ENCODE assay signal across 1 cellular context in the genomic region with DNA sequence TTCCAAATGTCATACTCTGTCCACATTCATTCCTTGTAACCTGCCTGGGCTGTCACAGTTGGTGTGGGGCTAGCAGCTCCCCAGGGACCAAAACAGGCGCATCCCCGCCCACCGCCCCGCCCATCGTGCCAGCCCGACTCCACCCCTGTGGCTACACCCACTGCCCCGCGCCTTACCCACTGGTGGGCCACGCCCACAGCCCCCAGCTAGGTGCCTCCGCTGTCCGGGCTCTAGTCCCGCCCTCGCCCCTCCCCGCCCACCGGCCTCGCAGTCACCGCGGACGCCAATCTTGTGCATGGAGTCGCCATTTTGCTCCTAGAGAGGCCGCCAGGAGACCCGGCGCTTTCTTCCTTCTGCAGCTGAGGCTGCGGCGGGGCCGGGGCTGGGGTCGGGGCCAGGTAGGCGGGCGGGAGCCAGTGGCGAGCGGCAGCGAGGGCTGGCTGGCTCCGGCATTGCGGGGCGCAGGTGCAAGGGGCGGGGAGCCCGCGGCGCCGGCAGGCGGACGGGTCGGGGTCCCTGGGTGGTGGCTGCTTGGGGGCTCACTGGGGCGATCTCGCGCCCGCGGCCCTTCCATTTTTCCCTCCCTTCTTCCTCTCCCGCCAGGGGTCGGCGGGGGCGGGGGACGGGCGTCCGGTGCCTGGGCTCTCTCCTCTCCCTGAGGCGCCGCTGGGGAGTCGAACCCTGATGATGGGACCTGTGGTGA.
TF ChIP-seq lines count a peak whose summit lies in the region.

A gene with protein sequence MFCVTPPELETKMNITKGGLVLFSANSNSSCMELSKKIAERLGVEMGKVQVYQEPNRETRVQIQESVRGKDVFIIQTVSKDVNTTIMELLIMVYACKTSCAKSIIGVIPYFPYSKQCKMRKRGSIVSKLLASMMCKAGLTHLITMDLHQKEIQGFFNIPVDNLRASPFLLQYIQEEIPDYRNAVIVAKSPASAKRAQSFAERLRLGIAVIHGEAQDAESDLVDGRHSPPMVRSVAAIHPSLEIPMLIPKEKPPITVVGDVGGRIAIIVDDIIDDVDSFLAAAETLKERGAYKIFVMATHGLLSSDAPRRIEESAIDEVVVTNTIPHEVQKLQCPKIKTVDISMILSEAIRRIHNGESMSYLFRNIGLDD (plus strand): TSS at position 268 of the 703 bp plus-strand sequence. CDS start 7,703 bp downstream, outside the sequence.

TF ChIP-seq in HepG2, 621 proteins besides CTCF, POLR2A, EP300 and RAD21 (continued from another document and continues in another):
- TF ChIP-seq, protein P1, sequence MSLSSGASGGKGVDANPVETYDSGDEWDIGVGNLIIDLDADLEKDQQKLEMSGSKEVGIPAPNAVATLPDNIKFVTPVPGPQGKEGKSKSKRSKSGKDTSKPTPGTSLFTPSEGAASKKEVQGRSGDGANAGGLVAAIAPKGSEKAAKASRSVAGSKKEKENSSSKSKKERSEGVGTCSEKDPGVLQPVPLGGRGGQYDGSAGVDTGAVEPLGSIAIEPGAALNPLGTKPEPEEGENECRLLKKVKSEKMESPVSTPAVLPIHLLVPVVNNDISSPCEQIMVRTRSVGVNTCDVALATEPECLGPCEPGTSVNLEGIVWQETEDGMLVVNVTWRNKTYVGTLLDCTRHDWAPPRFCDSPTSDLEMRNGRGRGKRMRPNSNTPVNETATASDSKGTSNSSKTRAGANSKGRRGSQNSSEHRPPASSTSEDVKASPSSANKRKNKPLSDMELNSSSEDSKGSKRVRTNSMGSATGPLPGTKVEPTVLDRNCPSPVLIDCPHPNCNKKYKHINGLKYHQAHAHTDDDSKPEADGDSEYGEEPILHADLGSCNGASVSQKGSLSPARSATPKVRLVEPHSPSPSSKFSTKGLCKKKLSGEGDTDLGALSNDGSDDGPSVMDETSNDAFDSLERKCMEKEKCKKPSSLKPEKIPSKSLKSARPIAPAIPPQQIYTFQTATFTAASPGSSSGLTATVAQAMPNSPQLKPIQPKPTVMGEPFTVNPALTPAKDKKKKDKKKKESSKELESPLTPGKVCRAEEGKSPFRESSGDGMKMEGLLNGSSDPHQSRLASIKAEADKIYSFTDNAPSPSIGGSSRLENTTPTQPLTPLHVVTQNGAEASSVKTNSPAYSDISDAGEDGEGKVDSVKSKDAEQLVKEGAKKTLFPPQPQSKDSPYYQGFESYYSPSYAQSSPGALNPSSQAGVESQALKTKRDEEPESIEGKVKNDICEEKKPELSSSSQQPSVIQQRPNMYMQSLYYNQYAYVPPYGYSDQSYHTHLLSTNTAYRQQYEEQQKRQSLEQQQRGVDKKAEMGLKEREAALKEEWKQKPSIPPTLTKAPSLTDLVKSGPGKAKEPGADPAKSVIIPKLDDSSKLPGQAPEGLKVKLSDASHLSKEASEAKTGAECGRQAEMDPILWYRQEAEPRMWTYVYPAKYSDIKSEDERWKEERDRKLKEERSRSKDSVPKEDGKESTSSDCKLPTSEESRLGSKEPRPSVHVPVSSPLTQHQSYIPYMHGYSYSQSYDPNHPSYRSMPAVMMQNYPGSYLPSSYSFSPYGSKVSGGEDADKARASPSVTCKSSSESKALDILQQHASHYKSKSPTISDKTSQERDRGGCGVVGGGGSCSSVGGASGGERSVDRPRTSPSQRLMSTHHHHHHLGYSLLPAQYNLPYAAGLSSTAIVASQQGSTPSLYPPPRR (CRISPR knock-in tag; IDR thresholded peaks at IDR 0.05; ENCODE audit: borderline replicate concordance), result no peak
- TF ChIP-seq SRY (CRISPR knock-in tag; IDR thresholded peaks at IDR 0.05), result peak; percentile 67
- peak; percentile 77 for TF ChIP-seq POLR2G (IDR thresholded peaks at IDR 0.05; ENCODE audit: low read depth, low read length)
- peak; percentile 33 for TF ChIP-seq HNRNPLL (IDR thresholded peaks at IDR 0.05; ENCODE audit: low read depth, low read length, poor library complexity, severe bottlenecking)
- no peak for TF ChIP-seq ZC3H13 (CRISPR knock-in tag; IDR thresholded peaks at IDR 0.05)
- TF ChIP-seq ZNF367 (CRISPR knock-in tag; IDR thresholded peaks at IDR 0.05; ENCODE audit: borderline replicate concordance), result no peak
- TF ChIP-seq, protein P2, sequence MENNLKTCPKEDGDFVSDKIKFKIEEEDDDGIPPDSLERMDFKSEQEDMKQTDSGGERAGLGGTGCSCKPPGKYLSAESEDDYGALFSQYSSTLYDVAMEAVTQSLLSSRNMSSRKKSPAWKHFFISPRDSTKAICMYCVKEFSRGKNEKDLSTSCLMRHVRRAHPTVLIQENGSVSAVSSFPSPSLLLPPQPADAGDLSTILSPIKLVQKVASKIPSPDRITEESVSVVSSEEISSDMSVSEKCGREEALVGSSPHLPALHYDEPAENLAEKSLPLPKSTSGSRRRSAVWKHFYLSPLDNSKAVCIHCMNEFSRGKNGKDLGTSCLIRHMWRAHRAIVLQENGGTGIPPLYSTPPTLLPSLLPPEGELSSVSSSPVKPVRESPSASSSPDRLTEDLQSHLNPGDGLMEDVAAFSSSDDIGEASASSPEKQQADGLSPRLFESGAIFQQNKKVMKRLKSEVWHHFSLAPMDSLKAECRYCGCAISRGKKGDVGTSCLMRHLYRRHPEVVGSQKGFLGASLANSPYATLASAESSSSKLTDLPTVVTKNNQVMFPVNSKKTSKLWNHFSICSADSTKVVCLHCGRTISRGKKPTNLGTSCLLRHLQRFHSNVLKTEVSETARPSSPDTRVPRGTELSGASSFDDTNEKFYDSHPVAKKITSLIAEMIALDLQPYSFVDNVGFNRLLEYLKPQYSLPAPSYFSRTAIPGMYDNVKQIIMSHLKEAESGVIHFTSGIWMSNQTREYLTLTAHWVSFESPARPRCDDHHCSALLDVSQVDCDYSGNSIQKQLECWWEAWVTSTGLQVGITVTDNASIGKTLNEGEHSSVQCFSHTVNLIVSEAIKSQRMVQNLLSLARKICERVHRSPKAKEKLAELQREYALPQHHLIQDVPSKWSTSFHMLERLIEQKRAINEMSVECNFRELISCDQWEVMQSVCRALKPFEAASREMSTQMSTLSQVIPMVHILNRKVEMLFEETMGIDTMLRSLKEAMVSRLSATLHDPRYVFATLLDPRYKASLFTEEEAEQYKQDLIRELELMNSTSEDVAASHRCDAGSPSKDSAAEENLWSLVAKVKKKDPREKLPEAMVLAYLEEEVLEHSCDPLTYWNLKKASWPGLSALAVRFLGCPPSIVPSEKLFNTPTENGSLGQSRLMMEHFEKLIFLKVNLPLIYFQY (CRISPR knock-in tag; IDR thresholded peaks at IDR 0.05; ENCODE audit: borderline replicate concordance), result no peak
- no peak for TF ChIP-seq SOX5 (CRISPR knock-in tag; IDR thresholded peaks at IDR 0.05; ENCODE audit: borderline replicate concordance)
- TF ChIP-seq ZNF776 (CRISPR knock-in tag; IDR thresholded peaks at IDR 0.05), result peak; percentile 74; the same call in 1 of the 2 replicates
- TF ChIP-seq ZNF230 (CRISPR knock-in tag; IDR thresholded peaks at IDR 0.05), result no peak
- TF ChIP-seq, protein P3, sequence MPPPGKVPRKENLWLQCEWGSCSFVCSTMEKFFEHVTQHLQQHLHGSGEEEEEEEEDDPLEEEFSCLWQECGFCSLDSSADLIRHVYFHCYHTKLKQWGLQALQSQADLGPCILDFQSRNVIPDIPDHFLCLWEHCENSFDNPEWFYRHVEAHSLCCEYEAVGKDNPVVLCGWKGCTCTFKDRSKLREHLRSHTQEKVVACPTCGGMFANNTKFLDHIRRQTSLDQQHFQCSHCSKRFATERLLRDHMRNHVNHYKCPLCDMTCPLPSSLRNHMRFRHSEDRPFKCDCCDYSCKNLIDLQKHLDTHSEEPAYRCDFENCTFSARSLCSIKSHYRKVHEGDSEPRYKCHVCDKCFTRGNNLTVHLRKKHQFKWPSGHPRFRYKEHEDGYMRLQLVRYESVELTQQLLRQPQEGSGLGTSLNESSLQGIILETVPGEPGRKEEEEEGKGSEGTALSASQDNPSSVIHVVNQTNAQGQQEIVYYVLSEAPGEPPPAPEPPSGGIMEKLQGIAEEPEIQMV (CRISPR knock-in tag; IDR thresholded peaks at IDR 0.05; ENCODE audit: low read depth), result no peak
- TF ChIP-seq MEF2D (CRISPR knock-in tag; IDR thresholded peaks at IDR 0.05), result 0 out of 2 replicates have a peak, but pooled peaks have one; percentile 47
- 0 out of 2 replicates have a peak, but pooled peaks have one; percentile 29 for TF ChIP-seq TFE3 (CRISPR knock-in tag; IDR thresholded peaks at IDR 0.05)
- TF ChIP-seq, protein P4, sequence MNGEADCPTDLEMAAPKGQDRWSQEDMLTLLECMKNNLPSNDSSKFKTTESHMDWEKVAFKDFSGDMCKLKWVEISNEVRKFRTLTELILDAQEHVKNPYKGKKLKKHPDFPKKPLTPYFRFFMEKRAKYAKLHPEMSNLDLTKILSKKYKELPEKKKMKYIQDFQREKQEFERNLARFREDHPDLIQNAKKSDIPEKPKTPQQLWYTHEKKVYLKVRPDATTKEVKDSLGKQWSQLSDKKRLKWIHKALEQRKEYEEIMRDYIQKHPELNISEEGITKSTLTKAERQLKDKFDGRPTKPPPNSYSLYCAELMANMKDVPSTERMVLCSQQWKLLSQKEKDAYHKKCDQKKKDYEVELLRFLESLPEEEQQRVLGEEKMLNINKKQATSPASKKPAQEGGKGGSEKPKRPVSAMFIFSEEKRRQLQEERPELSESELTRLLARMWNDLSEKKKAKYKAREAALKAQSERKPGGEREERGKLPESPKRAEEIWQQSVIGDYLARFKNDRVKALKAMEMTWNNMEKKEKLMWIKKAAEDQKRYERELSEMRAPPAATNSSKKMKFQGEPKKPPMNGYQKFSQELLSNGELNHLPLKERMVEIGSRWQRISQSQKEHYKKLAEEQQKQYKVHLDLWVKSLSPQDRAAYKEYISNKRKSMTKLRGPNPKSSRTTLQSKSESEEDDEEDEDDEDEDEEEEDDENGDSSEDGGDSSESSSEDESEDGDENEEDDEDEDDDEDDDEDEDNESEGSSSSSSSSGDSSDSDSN (CRISPR knock-in tag; IDR thresholded peaks at IDR 0.05), result peak; percentile 52; the same call in 1 of the 2 replicates
- TF ChIP-seq PAWR (CRISPR knock-in tag; IDR thresholded peaks at IDR 0.05; ENCODE audit: borderline replicate concordance), result no peak
- TF ChIP-seq, protein P5, sequence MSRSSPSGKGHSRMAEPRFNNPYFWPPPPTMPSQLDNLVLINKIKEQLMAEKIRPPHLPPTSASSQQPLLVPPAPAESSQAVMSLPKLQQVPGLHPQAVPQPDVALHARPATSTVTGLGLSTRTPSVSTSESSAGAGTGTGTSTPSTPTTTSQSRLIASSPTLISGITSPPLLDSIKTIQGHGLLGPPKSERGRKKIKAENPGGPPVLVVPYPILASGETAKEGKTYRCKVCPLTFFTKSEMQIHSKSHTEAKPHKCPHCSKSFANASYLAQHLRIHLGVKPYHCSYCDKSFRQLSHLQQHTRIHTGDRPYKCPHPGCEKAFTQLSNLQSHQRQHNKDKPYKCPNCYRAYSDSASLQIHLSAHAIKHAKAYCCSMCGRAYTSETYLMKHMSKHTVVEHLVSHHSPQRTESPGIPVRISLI (CRISPR knock-in tag; IDR thresholded peaks at IDR 0.05; ENCODE audit: borderline replicate concordance), result no peak
- TF ChIP-seq ZNF441 (CRISPR knock-in tag; IDR thresholded peaks at IDR 0.05; ENCODE audit: borderline replicate concordance), result no peak
- no peak for TF ChIP-seq MTA1 (CRISPR knock-in tag; IDR thresholded peaks at IDR 0.05; ENCODE audit: borderline replicate concordance)
- TF ChIP-seq TBX3 (IDR thresholded peaks at IDR 0.05; ENCODE audit: borderline replicate concordance), result no peak
- TF ChIP-seq REL (CRISPR knock-in tag; conservative IDR thresholded peaks at IDR 0.05), result no peak
- no peak for TF ChIP-seq DNMT3B (CRISPR knock-in tag; conservative IDR thresholded peaks at IDR 0.05)
- no peak; the same call in none of the 2 replicates for TF ChIP-seq ZFX (CRISPR knock-in tag; IDR thresholded peaks at IDR 0.05; ENCODE audit: low read depth)
- TF ChIP-seq ZSCAN31 (CRISPR knock-in tag; IDR thresholded peaks at IDR 0.05; ENCODE audit: low read depth), result no peak
- no peak for TF ChIP-seq FOXO1 (CRISPR knock-in tag; IDR thresholded peaks at IDR 0.05)
- no peak for TF ChIP-seq ZNF234 (CRISPR knock-in tag; conservative IDR thresholded peaks at IDR 0.05)
- TF ChIP-seq ZNF558 (CRISPR knock-in tag; IDR thresholded peaks at IDR 0.05; ENCODE audit: borderline replicate concordance), result no peak
- no peak for TF ChIP-seq THYN1 (CRISPR knock-in tag; IDR thresholded peaks at IDR 0.05; ENCODE audit: borderline replicate concordance, low read depth)
- no peak for TF ChIP-seq NFKBIZ (CRISPR knock-in tag; IDR thresholded peaks at IDR 0.05)
- TF ChIP-seq SP1 (IDR thresholded peaks at IDR 0.05), result no peak
- TF ChIP-seq SP1 (CRISPR knock-in tag; IDR thresholded peaks at IDR 0.05), result peak; percentile 88
- TF ChIP-seq, protein P6, sequence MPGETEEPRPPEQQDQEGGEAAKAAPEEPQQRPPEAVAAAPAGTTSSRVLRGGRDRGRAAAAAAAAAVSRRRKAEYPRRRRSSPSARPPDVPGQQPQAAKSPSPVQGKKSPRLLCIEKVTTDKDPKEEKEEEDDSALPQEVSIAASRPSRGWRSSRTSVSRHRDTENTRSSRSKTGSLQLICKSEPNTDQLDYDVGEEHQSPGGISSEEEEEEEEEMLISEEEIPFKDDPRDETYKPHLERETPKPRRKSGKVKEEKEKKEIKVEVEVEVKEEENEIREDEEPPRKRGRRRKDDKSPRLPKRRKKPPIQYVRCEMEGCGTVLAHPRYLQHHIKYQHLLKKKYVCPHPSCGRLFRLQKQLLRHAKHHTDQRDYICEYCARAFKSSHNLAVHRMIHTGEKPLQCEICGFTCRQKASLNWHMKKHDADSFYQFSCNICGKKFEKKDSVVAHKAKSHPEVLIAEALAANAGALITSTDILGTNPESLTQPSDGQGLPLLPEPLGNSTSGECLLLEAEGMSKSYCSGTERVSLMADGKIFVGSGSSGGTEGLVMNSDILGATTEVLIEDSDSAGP (CRISPR knock-in tag; IDR thresholded peaks at IDR 0.05; ENCODE audit: borderline replicate concordance), result peak; percentile 47; the same call in 1 of the 2 replicates
- TF ChIP-seq HIVEP1 (CRISPR knock-in tag; IDR thresholded peaks at IDR 0.05), result no peak
- TF ChIP-seq, protein P7, sequence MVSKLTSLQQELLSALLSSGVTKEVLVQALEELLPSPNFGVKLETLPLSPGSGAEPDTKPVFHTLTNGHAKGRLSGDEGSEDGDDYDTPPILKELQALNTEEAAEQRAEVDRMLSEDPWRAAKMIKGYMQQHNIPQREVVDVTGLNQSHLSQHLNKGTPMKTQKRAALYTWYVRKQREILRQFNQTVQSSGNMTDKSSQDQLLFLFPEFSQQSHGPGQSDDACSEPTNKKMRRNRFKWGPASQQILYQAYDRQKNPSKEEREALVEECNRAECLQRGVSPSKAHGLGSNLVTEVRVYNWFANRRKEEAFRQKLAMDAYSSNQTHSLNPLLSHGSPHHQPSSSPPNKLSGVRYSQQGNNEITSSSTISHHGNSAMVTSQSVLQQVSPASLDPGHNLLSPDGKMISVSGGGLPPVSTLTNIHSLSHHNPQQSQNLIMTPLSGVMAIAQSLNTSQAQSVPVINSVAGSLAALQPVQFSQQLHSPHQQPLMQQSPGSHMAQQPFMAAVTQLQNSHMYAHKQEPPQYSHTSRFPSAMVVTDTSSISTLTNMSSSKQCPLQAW (CRISPR knock-in tag; IDR thresholded peaks at IDR 0.05), result peak; percentile 65; the same call in 1 of the 2 replicates
- TF ChIP-seq REXO4 (CRISPR knock-in tag; IDR thresholded peaks at IDR 0.05; ENCODE audit: borderline replicate concordance), result no peak
